In genomic region chr13:109785892-109786450, GRCh38 we compare ENCODE assay signal across 8 cellular contexts. TPM values are rescaled to one million over a fixed set of nuclear protein-coding genes. Genes with fewer than 3 reads are reported as not detected.
A peak's percentile ranks its signal among the peaks of the same experiment; 100 is the strongest.
DNase-seq lines count a peak whose midpoint lies in the region; ATAC-seq and TF ChIP-seq lines count a peak whose summit lies in the region.

No MANE protein-coding gene starts in this region.

- H3K27ac Mint-ChIP-seq in MCF 10A (ENCODE audit: low read depth, unreplicated experiment) = peak overlapping the region; percentile 31

- H3K9ac ChIP-seq in mesendoderm (ENCODE audit: low read length) = peak overlapping the region; percentile 72

- BruUV-seq in MCF 10A (replicated peaks; lab: Mats Ljungman, UMichigan) = no TSS peak

- H3K4me1 Mint-ChIP-seq in MCF 10A (ENCODE audit: insufficient read depth, unreplicated experiment) = peaks cover 28% of the 10 kb centered on the region

- no peak overlapping the region for H3K4ac ChIP-seq in mesendoderm (ENCODE audit: low read depth, low read length)

- no peak overlapping the region for H2BK5ac ChIP-seq in mesendoderm (ENCODE audit: low read length)

- H3K36me3 ChIP-seq in mesendoderm (ENCODE audit: control insufficient read depth, insufficient read depth, low read length) = peaks cover 1% of the 10 kb centered on the region
- peaks cover 4% of the 10 kb centered on the region for H3K36me3 ChIP-seq in urinary bladder (ENCODE audit: insufficient read depth)

- DNase-seq in AG20443 (ENCODE audit: low spot score) (peak; percentile 67), MCF 10A (ENCODE audit: unreplicated experiment) (no peak), mesendoderm (peak; percentile 14), CD1c-positive myeloid dendritic cell (ENCODE audit: extremely low spot score) (no peak), NCI-H1048 (lab: John Stamatoyannopoulos, UW) (no peak)

- no peak overlapping the region for H4K8ac ChIP-seq in mesendoderm (ENCODE audit: low read depth, low read length)

- CTCF ChIA-PET in MCF 10A (lab: Yijun Ruan, JAX) = interaction anchor here (1.3 to 3.3 kb wide), 4 partner anchors 321 to 823 kb away, joined by 7 to 30 read pairs (median 8); no protein-coding TSS in a partner anchor

- intact Hi-C loops in MCF 10A (cut with micrococcal nuclease) = loop anchor here (1.0 to 2.0 kb wide), 3 partner anchors 159 to 323 kb away; no protein-coding TSS in a partner anchor

- H3K27ac ChIP-seq in mesendoderm (ENCODE audit: low read depth, low read length) (peak overlapping the region; percentile 48), urinary bladder (ENCODE audit: low read depth) (peak overlapping the region; percentile 74)

- peak overlapping the region; percentile 85 for H3K56ac ChIP-seq in mesendoderm (ENCODE audit: low read length)

- no peak overlapping the region for H3K23ac ChIP-seq in mesendoderm (ENCODE audit: low read length)

- H2BK120ac ChIP-seq in mesendoderm (ENCODE audit: low read depth, low read length) = no peak overlapping the region

- no peak overlapping the region for H4K5ac ChIP-seq in mesendoderm (ENCODE audit: low read length)

- H3K4me3 ChIP-seq in mesendoderm (ENCODE audit: low read length) (peak overlapping the region; percentile 32), urinary bladder (ENCODE audit: low read depth, low read length) (peak overlapping the region; percentile 90)

- peak overlapping the region; percentile 72 for H3K4me2 ChIP-seq in mesendoderm (ENCODE audit: low read length)

- no peak overlapping the region for H2BK15ac ChIP-seq in mesendoderm (replicated peaks; ENCODE audit: low read depth)

- no peaks in the 10 kb centered on the region for H3K9me3 Mint-ChIP-seq in MCF 10A (ENCODE audit: unreplicated experiment)

- peaks cover 43% of the 10 kb centered on the region for H3K36me3 Mint-ChIP-seq in MCF 10A (ENCODE audit: insufficient read depth, unreplicated experiment)

- no peaks in the 10 kb centered on the region for H3K27me3 ChIP-seq in mesendoderm (ENCODE audit: insufficient read depth, low read length, poor library complexity)

- peaks cover 6% of the 10 kb centered on the region for H3K79me2 ChIP-seq in mesendoderm (ENCODE audit: control insufficient read depth, insufficient read depth, low read length)

- H3K18ac ChIP-seq in mesendoderm (ENCODE audit: low read length) = peak overlapping the region; percentile 31

- no CpG with 5 or more reads among the region's 88 CpGs for WGBS in mesendoderm (ENCODE audit: extremely low coverage, insufficient coverage, low lambda C conversion rate)
- WGBS in urinary bladder = under 1% methylated on average over 86 of the region's 88 CpGs

- peak overlapping the region; percentile 84 for H3K4me3 Mint-ChIP-seq in MCF 10A (ENCODE audit: unreplicated experiment)

- POLR2A ChIA-PET in MCF 10A (lab: Yijun Ruan, JAX) = interaction anchor here (0.9 to 2.3 kb wide), 12 partner anchors 42 to 870 kb away, joined by 3 to 18 read pairs (median 5); no protein-coding TSS in a partner anchor

- peaks cover 4% of the 10 kb centered on the region for H3K79me1 ChIP-seq in mesendoderm (ENCODE audit: low read length)

- H3K27me3 Mint-ChIP-seq in MCF 10A (ENCODE audit: insufficient read depth, unreplicated experiment) = no peaks in the 10 kb centered on the region

- no peak overlapping the region for H2AK5ac ChIP-seq in mesendoderm (ENCODE audit: low read length)

- TF ChIP-seq CTCF in MCF 10A (IDR thresholded peaks at IDR 0.05; ENCODE audit: unreplicated experiment) = no peak

- ATAC-seq in GM19035 (IDR thresholded peaks at IDR 0.05; ENCODE audit: unreplicated experiment) = peak; percentile 14
- ATAC-seq in HG03469 (IDR thresholded peaks at IDR 0.05; ENCODE audit: unreplicated experiment) = peak; percentile 5

- peaks cover 5% of the 10 kb centered on the region for H3K4me1 ChIP-seq in mesendoderm (ENCODE audit: control insufficient read depth, low read depth, low read length)
- H3K4me1 ChIP-seq in urinary bladder (ENCODE audit: insufficient read depth) = peaks cover 3% of the 10 kb centered on the region

RNA-seq across cellular contexts. Expression of gene IRS2, which starts 0.4 kb away (rescaled TPM):
- total RNA-seq in MCF 10A (2022) = 41.8 and 48.5 TPM in 2 replicates
- 6.1 TPM for polyA plus RNA-seq in mesendoderm (2013, experiment 1 of 2)
- 6.2 TPM for polyA plus RNA-seq in mesendoderm (2013, experiment 2 of 2)
- 6.5 TPM for total RNA-seq in urinary bladder
- polyA plus RNA-seq in urinary bladder = 11.3 TPM

Comparison
In these comparisons a context has a peak if more than half of its experiments do, and no peak if none do; other contexts are left out.
1. DNase-seq: peak in AG20443 (single experiment) and mesendoderm (single experiment); none in MCF 10A (single experiment), CD1c-positive myeloid dendritic cell (single experiment) and NCI-H1048 (single experiment).